ENCODE assay signal across 9 cellular contexts in genomic region chr11:77113382-77114088, GRCh38. TPM values are rescaled to one million over a fixed set of nuclear protein-coding genes. Genes with fewer than 3 reads are reported as not detected.
DNase-seq lines count a peak whose midpoint lies in the region; ATAC-seq and TF ChIP-seq lines count a peak whose summit lies in the region.
"Had no signal": no experiment of that assay in that cellular context is flagged by ENCODE, and none has a peak within 500 bp of the region (broad histone marks: within the 10 kb centered on the region; RNA-seq: fewer than 3 reads in every experiment).

No MANE protein-coding gene starts in this region.

- POLR2A ChIA-PET in activated CD8-positive, alpha-beta T cell treated with anti-CD3 and anti-CD28 coated beads for 36 hours (lab: Charles Lee) = no interaction called here

- DNase-seq in NCI-H2081 (lab: John Stamatoyannopoulos, UW) (peak; percentile 8 to 32), NCI-H2081 treated with DMSO at 0.1 percent for 48 hours (lab: John Stamatoyannopoulos, UW) (no peak), HuH-7.5 (ENCODE audit: low spot score) (peak; percentile 79), kidney tubule cell (ENCODE audit: low spot score) (peak; percentile 41), NCI-H128 (lab: John Stamatoyannopoulos, UW; ENCODE audit: unreplicated experiment) (no peak)
- peak; percentile 52 for DNase-seq in activated CD8-positive, alpha-beta T cell treated with anti-CD3 and anti-CD28 coated beads for 36 hours
- no peak for DNase-seq in activated T-cell treated with anti-CD3 and anti-CD28 coated beads, Interleukin-2, amount 50 U/mL, for 24 hours

- no peaks in the 10 kb centered on the region for H3K9me3 Mint-ChIP-seq in activated CD8-positive, alpha-beta T cell treated with anti-CD3 and anti-CD28 coated beads for 36 hours
- H3K9me3 Mint-ChIP-seq in activated T-cell treated with anti-CD3 and anti-CD28 coated beads, Interleukin-2, amount 50 U/mL, for 24 hours = no peaks in the 10 kb centered on the region

- no peak overlapping the region for H3K4me3 Mint-ChIP-seq in activated CD8-positive, alpha-beta T cell treated with anti-CD3 and anti-CD28 coated beads for 36 hours
- no peak overlapping the region for H3K4me3 Mint-ChIP-seq in activated T-cell treated with anti-CD3 and anti-CD28 coated beads, Interleukin-2, amount 50 U/mL, for 24 hours

- ATAC-seq in activated CD8-positive, alpha-beta T cell treated with anti-CD3 and anti-CD28 coated beads for 36 hours = peak; percentile 37
- ATAC-seq in HG02642 (IDR thresholded peaks at IDR 0.05; ENCODE audit: poor library complexity, unreplicated experiment) = no peak

- CTCF ChIA-PET in activated CD8-positive, alpha-beta T cell treated with anti-CD3 and anti-CD28 coated beads for 36 hours (lab: Charles Lee) = interaction anchor here (0.9 to 4.8 kb wide), 6 partner anchors 14 to 74 kb away, joined by 3 to 18 read pairs (median 3); partner anchors contain the start of gene MYO7A

- intact Hi-C loops in activated CD8-positive, alpha-beta T cell treated with anti-CD3 and anti-CD28 coated beads for 36 hours (cut with micrococcal nuclease) = no loop called here

- no peaks in the 10 kb centered on the region for H3K27me3 Mint-ChIP-seq in activated CD8-positive, alpha-beta T cell treated with anti-CD3 and anti-CD28 coated beads for 36 hours
- no peaks in the 10 kb centered on the region for H3K27me3 Mint-ChIP-seq in activated T-cell treated with anti-CD3 and anti-CD28 coated beads, Interleukin-2, amount 50 U/mL, for 24 hours

- TF ChIP-seq CTCF in activated CD8-positive, alpha-beta T cell treated with anti-CD3 and anti-CD28 coated beads for 36 hours (IDR thresholded peaks at IDR 0.05) = peak; percentile 25

- no peaks in the 10 kb centered on the region for H3K36me3 Mint-ChIP-seq in activated CD8-positive, alpha-beta T cell treated with anti-CD3 and anti-CD28 coated beads for 36 hours (ENCODE audit: low read depth)
- H3K36me3 Mint-ChIP-seq in activated T-cell treated with anti-CD3 and anti-CD28 coated beads, Interleukin-2, amount 50 U/mL, for 24 hours (ENCODE audit: low read depth) = no peaks in the 10 kb centered on the region

- H3K27ac Mint-ChIP-seq in activated CD8-positive, alpha-beta T cell treated with anti-CD3 and anti-CD28 coated beads for 36 hours = no peak overlapping the region
- no peak overlapping the region for H3K27ac Mint-ChIP-seq in activated T-cell treated with anti-CD3 and anti-CD28 coated beads, Interleukin-2, amount 50 U/mL, for 24 hours

- no peaks in the 10 kb centered on the region for H3K4me1 Mint-ChIP-seq in activated CD8-positive, alpha-beta T cell treated with anti-CD3 and anti-CD28 coated beads for 36 hours (ENCODE audit: low read depth)
- peaks cover 1% of the 10 kb centered on the region for H3K4me1 Mint-ChIP-seq in activated T-cell treated with anti-CD3 and anti-CD28 coated beads, Interleukin-2, amount 50 U/mL, for 24 hours (ENCODE audit: low read depth)

RNA-seq across cellular contexts. Expression of gene OMP, which starts 10.9 kb away (rescaled TPM):
- total RNA-seq in activated CD8-positive, alpha-beta T cell treated with anti-CD3 and anti-CD28 coated beads for 36 hours = not detected
- total RNA-seq: mononuclear cell had no signal

RNA-seq across cellular contexts. Expression of gene MYO7A, which starts 14.5 kb away (rescaled TPM):
- total RNA-seq in activated CD8-positive, alpha-beta T cell treated with anti-CD3 and anti-CD28 coated beads for 36 hours = under 1 TPM; 0.09 to 0.14 TPM

RNA-seq across cellular contexts. Expression of gene CAPN5, which starts 46.8 kb away (rescaled TPM):
- 1 to 10 TPM; 1.6 to 2.2 TPM for total RNA-seq in activated CD8-positive, alpha-beta T cell treated with anti-CD3 and anti-CD28 coated beads for 36 hours

Comparison
In these comparisons a context has a peak if more than half of its experiments do, and no peak if none do; other contexts are left out.
1. DNase-seq: peak in NCI-H2081 (2 of 2), HuH-7.5 (single experiment), activated CD8-positive, alpha-beta T cell treated with anti-CD3 and anti-CD28 coated beads for 36 hours (single experiment) and kidney tubule cell (single experiment); none in NCI-H2081 treated with DMSO at 0.1 percent for 48 hours (single experiment), activated T-cell treated with anti-CD3 and anti-CD28 coated beads, Interleukin-2, amount 50 U/mL, for 24 hours (single experiment) and NCI-H128 (single experiment).